Comparison of ENCODE assay signal across 10 cellular contexts in genomic region chr4:142719854-142720541, GRCh38.
DNase-seq lines count a peak whose midpoint lies in the region; ATAC-seq, FAIRE-seq and TF ChIP-seq lines count a peak whose summit lies in the region.
"Had no signal": no experiment of that assay in that cellular context is flagged by ENCODE, and none has a peak within 500 bp of the region (broad histone marks: within the 10 kb centered on the region; RNA-seq: fewer than 3 reads in every experiment).

No MANE protein-coding gene starts in this region.

- H3K27me3 ChIP-seq in CD8-positive, alpha-beta T cell (ENCODE audit: insufficient read depth, low read length): no peaks in the 10 kb centered on the region
- H3K27me3 ChIP-seq in GM23338 (ENCODE audit: insufficient read depth): peaks cover 29% of the 10 kb centered on the region
- H3K27me3 ChIP-seq: SJSA1 had no signal

- no peaks in the 10 kb centered on the region for H3K9me2 ChIP-seq in GM23338 (ENCODE audit: insufficient read depth)

- H3K9me3 Mint-ChIP-seq in CD8-positive, alpha-beta T cell: no peaks in the 10 kb centered on the region
- no peaks in the 10 kb centered on the region for H3K9me3 Mint-ChIP-seq in GM23338

- H2AFZ ChIP-seq in GM23338: no peak overlapping the region

- peaks cover 3% of the 10 kb centered on the region for H3K4me1 ChIP-seq in CD8-positive, alpha-beta T cell (ENCODE audit: insufficient read depth, low read length)
- H3K4me1 ChIP-seq in GM23338 (ENCODE audit: insufficient read depth): no peaks in the 10 kb centered on the region
- H3K4me1 ChIP-seq: SJSA1 had no signal

- H3F3A ChIP-seq in GM23338 (replicated peaks; ENCODE audit: low read depth): no peaks in the 10 kb centered on the region

- no peaks in the 10 kb centered on the region for H3K9me3 ChIP-seq in CD8-positive, alpha-beta T cell (ENCODE audit: low read length)
- H3K9me3 ChIP-seq: SJSA1 had no signal

- H3K4me3 Mint-ChIP-seq in CD8-positive, alpha-beta T cell: no peak overlapping the region
- H3K4me3 Mint-ChIP-seq in GM23338: no peak overlapping the region
- H3K4me3 Mint-ChIP-seq: naive B cell had no signal

- peaks cover 13% of the 10 kb centered on the region for H3K4me1 Mint-ChIP-seq in CD8-positive, alpha-beta T cell (ENCODE audit: low read depth)
- no peaks in the 10 kb centered on the region for H3K4me1 Mint-ChIP-seq in GM23338
- H3K4me1 Mint-ChIP-seq: naive B cell had no signal

- no peaks in the 10 kb centered on the region for H3K36me3 ChIP-seq in CD8-positive, alpha-beta T cell (ENCODE audit: insufficient read depth, low read length)
- H3K36me3 ChIP-seq in GM23338 (ENCODE audit: insufficient read depth): no peaks in the 10 kb centered on the region
- H3K36me3 ChIP-seq: SJSA1 had no signal

- no peak overlapping the region for H3K27ac ChIP-seq in CD8-positive, alpha-beta T cell (ENCODE audit: low read depth, low read length)
- no peak overlapping the region for H3K27ac ChIP-seq in GM23338 (ENCODE audit: low read depth)
- H3K27ac ChIP-seq: SJSA1 had no signal

- POLR2A ChIA-PET in CD8-positive, alpha-beta T cell (lab: Charles Lee): interaction anchor here (0.7 to 1.1 kb wide), 3 partner anchors 40 to 484 kb away, joined by 3 to 4 read pairs (median 3); no protein-coding TSS in a partner anchor

- no peak for FAIRE-seq in GM12891 (lab: Jason Lieb, UNC)

- no peak overlapping the region for H3K27ac Mint-ChIP-seq in CD8-positive, alpha-beta T cell
- no peak overlapping the region for H3K27ac Mint-ChIP-seq in GM23338
- H3K27ac Mint-ChIP-seq: naive B cell had no signal

- DNase-seq in CD8-positive, alpha-beta T cell: no peak
- peak; percentile 45 for DNase-seq in GM23338 (ENCODE audit: low spot score)
- DNase-seq in SW480 (ENCODE audit: low spot score): peak; percentile 33
- DNase-seq in iPS-NIHi11 (ENCODE audit: low spot score): peak; percentile 26
- DNase-seq in NCI-H146 treated with DMSO at 0.1 percent for 48 hours (lab: John Stamatoyannopoulos, UW; ENCODE audit: unreplicated experiment): no peak
- no peak for DNase-seq in GM12891 (ENCODE audit: insufficient read length, low spot score)
- DNase-seq in NK-92 (lab: John Stamatoyannopoulos, UW; ENCODE audit: unreplicated experiment): no peak
- DNase-seq: naive B cell had no signal

- H3K36me3 Mint-ChIP-seq in CD8-positive, alpha-beta T cell: no peaks in the 10 kb centered on the region
- no peaks in the 10 kb centered on the region for H3K36me3 Mint-ChIP-seq in GM23338 (ENCODE audit: low read depth)
- H3K36me3 Mint-ChIP-seq: naive B cell had no signal

- intact Hi-C loops in CD8-positive, alpha-beta T cell (cut with DNase I, micrococcal nuclease): loop anchor here (1.0 to 10.0 kb wide), 8 partner anchors 49 to 593 kb away; partner anchors contain the start of gene INPP4B (in 1 of the 2)

- H3K4me3 ChIP-seq in CD8-positive, alpha-beta T cell (ENCODE audit: low read depth, low read length): no peak overlapping the region
- H3K4me3 ChIP-seq in GM23338: no peak overlapping the region
- H3K4me3 ChIP-seq: SJSA1 had no signal

- no peaks in the 10 kb centered on the region for H3K79me2 ChIP-seq in GM23338 (replicated peaks; ENCODE audit: insufficient read depth)

- peak; percentile 69 for TF ChIP-seq CTCF in CD8-positive, alpha-beta T cell (IDR thresholded peaks at IDR 0.05)
- peak; percentile 58 to 59 for TF ChIP-seq CTCF in GM23338 (conservative IDR thresholded peaks at IDR 0.05; ENCODE audit: low read depth in 2 of 2)

- CTCF ChIA-PET in CD8-positive, alpha-beta T cell (lab: Charles Lee): interaction anchor here (0.7 to 4.2 kb wide), 16 partner anchors 10 to 592 kb away, joined by 3 to 43 read pairs (median 4); no protein-coding TSS in a partner anchor

- ATAC-seq in CD8-positive, alpha-beta T cell: peak; percentile 49
- ATAC-seq in GM23338 (no peak), HG02884 (IDR thresholded peaks at IDR 0.05; ENCODE audit: unreplicated experiment) (no peak)

- H4K20me1 ChIP-seq in GM23338 (replicated peaks; ENCODE audit: insufficient read depth): no peaks in the 10 kb centered on the region

- H3K4me2 ChIP-seq in GM23338: no peak overlapping the region

- H3K27me3 Mint-ChIP-seq in CD8-positive, alpha-beta T cell (ENCODE audit: low read depth): no peaks in the 10 kb centered on the region
- H3K27me3 Mint-ChIP-seq in GM23338 (ENCODE audit: insufficient read depth, low read depth, poor library complexity): peaks cover 18% of the 10 kb centered on the region
- H3K27me3 Mint-ChIP-seq: naive B cell had no signal

- no peak for TF ChIP-seq POLR2A in GM12891 (IDR thresholded peaks at IDR 0.05; ENCODE audit: low read depth, low read length)

TF ChIP-seq in GM23338, 12 proteins besides CTCF, POLR2A, EP300 and RAD21 (continues in another document):
- TF ChIP-seq JUNB (IDR thresholded peaks at IDR 0.05; ENCODE audit: unreplicated experiment): no peak
- no peak for TF ChIP-seq POLR2AphosphoS5 (IDR thresholded peaks at IDR 0.05; ENCODE audit: low read depth)
- no peak for TF ChIP-seq STAT1 (IDR thresholded peaks at IDR 0.05; ENCODE audit: unreplicated experiment)
- no peak for TF ChIP-seq ZNF331 (CRISPR knock-in tag; IDR thresholded peaks at IDR 0.05; ENCODE audit: low read depth)
- no peak for TF ChIP-seq ZNF114 (CRISPR knock-in tag; IDR thresholded peaks at IDR 0.05)
- TF ChIP-seq NANOG (IDR thresholded peaks at IDR 0.05; ENCODE audit: borderline replicate concordance): no peak
- no peak for TF ChIP-seq CREB1 (CRISPR knock-in tag; IDR thresholded peaks at IDR 0.05; ENCODE audit: low read depth)
- TF ChIP-seq EZH2phosphoT487 (IDR thresholded peaks at IDR 0.05; ENCODE audit: unreplicated experiment): no peak

TF ChIP-seq in GM12891, 5 proteins besides CTCF, POLR2A, EP300 and RAD21:
- TF ChIP-seq TAF1 (IDR thresholded peaks at IDR 0.05; ENCODE audit: low read depth, low read length) (no peak), SPI1 (IDR thresholded peaks at IDR 0.05; ENCODE audit: low read depth, low read length) (no peak), PAX5 (IDR thresholded peaks at IDR 0.05; ENCODE audit: insufficient read depth, low read length, severe bottlenecking) (no peak), POU2F2 (IDR thresholded peaks at IDR 0.05; ENCODE audit: low read depth, low read length) (no peak), POLR2AphosphoS5 (IDR thresholded peaks at IDR 0.05; ENCODE audit: low read depth, low read length) (no peak)

Comparison
In these comparisons a context has a peak if more than half of its experiments do, and no peak if none do; other contexts are left out.
1. DNase-seq: peak in GM23338 (single experiment), SW480 (single experiment) and iPS-NIHi11 (single experiment); none in CD8-positive, alpha-beta T cell (0 of 7), NCI-H146 treated with DMSO at 0.1 percent for 48 hours (single experiment), GM12891 (single experiment) and NK-92 (single experiment).